ENCODE assay signal across 3 cellular contexts in the genomic region with DNA sequence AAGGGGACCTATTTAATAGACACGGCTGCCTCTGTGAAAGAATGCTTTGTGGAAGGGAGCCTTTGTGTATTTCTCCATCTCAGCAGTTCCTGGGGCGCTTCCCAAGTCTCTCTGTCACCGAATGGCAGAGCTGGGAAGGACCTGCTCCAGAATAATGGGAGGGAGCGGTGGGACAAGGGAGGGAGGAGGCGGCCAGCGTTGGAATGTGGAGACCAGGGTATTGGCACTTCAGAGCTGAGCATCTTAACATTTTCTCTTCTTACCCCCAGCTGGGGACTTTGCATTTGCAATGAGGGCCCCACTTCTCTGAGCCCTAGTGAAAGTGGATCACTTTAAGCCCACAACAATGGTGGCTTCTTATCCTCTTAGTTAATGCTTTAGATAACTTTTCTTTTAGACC.
TF ChIP-seq lines count a peak whose summit lies in the region.

No MANE protein-coding gene starts in this region.

TF ChIP-seq in GM23338, 12 proteins besides CTCF, POLR2A, EP300 and RAD21 (continues in another document):
- TF ChIP-seq, protein P1, sequence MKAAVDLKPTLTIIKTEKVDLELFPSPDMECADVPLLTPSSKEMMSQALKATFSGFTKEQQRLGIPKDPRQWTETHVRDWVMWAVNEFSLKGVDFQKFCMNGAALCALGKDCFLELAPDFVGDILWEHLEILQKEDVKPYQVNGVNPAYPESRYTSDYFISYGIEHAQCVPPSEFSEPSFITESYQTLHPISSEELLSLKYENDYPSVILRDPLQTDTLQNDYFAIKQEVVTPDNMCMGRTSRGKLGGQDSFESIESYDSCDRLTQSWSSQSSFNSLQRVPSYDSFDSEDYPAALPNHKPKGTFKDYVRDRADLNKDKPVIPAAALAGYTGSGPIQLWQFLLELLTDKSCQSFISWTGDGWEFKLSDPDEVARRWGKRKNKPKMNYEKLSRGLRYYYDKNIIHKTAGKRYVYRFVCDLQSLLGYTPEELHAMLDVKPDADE (IDR thresholded peaks at IDR 0.05), result no peak
- TF ChIP-seq JUNB (IDR thresholded peaks at IDR 0.05; ENCODE audit: unreplicated experiment), result no peak
- TF ChIP-seq EZH2 (IDR thresholded peaks at IDR 0.05; ENCODE audit: low read depth, unreplicated experiment), result no peak
- TF ChIP-seq, protein P2, sequence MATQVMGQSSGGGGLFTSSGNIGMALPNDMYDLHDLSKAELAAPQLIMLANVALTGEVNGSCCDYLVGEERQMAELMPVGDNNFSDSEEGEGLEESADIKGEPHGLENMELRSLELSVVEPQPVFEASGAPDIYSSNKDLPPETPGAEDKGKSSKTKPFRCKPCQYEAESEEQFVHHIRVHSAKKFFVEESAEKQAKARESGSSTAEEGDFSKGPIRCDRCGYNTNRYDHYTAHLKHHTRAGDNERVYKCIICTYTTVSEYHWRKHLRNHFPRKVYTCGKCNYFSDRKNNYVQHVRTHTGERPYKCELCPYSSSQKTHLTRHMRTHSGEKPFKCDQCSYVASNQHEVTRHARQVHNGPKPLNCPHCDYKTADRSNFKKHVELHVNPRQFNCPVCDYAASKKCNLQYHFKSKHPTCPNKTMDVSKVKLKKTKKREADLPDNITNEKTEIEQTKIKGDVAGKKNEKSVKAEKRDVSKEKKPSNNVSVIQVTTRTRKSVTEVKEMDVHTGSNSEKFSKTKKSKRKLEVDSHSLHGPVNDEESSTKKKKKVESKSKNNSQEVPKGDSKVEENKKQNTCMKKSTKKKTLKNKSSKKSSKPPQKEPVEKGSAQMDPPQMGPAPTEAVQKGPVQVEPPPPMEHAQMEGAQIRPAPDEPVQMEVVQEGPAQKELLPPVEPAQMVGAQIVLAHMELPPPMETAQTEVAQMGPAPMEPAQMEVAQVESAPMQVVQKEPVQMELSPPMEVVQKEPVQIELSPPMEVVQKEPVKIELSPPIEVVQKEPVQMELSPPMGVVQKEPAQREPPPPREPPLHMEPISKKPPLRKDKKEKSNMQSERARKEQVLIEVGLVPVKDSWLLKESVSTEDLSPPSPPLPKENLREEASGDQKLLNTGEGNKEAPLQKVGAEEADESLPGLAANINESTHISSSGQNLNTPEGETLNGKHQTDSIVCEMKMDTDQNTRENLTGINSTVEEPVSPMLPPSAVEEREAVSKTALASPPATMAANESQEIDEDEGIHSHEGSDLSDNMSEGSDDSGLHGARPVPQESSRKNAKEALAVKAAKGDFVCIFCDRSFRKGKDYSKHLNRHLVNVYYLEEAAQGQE (IDR thresholded peaks at IDR 0.05; ENCODE audit: unreplicated experiment), result no peak
- no peak for TF ChIP-seq STAT1 (IDR thresholded peaks at IDR 0.05; ENCODE audit: unreplicated experiment)
- no peak for TF ChIP-seq ZNF331 (CRISPR knock-in tag; IDR thresholded peaks at IDR 0.05; ENCODE audit: low read depth)

TF ChIP-seq in WTC11, 78 proteins besides CTCF, POLR2A, EP300 and RAD21:
- TF ChIP-seq NR2C2 (CRISPR knock-in tag; IDR thresholded peaks at IDR 0.05) (no peak), TEAD1 (CRISPR knock-in tag; IDR thresholded peaks at IDR 0.05) (peak; percentile 81; the same call in 1 of the 2 replicates), ZNF423 (CRISPR knock-in tag; IDR thresholded peaks at IDR 0.05) (peak; percentile 65), ETV6 (CRISPR knock-in tag; IDR thresholded peaks at IDR 0.05) (peak; percentile 53; the same call in 1 of the 2 replicates), KAT7 (CRISPR knock-in tag; IDR thresholded peaks at IDR 0.05; ENCODE audit: borderline replicate concordance) (no peak)
- TF ChIP-seq, protein P3, sequence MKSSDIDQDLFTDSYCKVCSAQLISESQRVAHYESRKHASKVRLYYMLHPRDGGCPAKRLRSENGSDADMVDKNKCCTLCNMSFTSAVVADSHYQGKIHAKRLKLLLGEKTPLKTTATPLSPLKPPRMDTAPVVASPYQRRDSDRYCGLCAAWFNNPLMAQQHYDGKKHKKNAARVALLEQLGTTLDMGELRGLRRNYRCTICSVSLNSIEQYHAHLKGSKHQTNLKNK (CRISPR knock-in tag; IDR thresholded peaks at IDR 0.05), result no peak
- TF ChIP-seq, protein P4, sequence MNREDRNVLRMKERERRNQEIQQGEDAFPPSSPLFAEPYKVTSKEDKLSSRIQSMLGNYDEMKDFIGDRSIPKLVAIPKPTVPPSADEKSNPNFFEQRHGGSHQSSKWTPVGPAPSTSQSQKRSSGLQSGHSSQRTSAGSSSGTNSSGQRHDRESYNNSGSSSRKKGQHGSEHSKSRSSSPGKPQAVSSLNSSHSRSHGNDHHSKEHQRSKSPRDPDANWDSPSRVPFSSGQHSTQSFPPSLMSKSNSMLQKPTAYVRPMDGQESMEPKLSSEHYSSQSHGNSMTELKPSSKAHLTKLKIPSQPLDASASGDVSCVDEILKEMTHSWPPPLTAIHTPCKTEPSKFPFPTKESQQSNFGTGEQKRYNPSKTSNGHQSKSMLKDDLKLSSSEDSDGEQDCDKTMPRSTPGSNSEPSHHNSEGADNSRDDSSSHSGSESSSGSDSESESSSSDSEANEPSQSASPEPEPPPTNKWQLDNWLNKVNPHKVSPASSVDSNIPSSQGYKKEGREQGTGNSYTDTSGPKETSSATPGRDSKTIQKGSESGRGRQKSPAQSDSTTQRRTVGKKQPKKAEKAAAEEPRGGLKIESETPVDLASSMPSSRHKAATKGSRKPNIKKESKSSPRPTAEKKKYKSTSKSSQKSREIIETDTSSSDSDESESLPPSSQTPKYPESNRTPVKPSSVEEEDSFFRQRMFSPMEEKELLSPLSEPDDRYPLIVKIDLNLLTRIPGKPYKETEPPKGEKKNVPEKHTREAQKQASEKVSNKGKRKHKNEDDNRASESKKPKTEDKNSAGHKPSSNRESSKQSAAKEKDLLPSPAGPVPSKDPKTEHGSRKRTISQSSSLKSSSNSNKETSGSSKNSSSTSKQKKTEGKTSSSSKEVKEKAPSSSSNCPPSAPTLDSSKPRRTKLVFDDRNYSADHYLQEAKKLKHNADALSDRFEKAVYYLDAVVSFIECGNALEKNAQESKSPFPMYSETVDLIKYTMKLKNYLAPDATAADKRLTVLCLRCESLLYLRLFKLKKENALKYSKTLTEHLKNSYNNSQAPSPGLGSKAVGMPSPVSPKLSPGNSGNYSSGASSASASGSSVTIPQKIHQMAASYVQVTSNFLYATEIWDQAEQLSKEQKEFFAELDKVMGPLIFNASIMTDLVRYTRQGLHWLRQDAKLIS (CRISPR knock-in tag; IDR thresholded peaks at IDR 0.05; ENCODE audit: borderline replicate concordance), result 0 out of 2 replicates have a peak, but pooled peaks have one; percentile 66
- TF ChIP-seq, protein P5, sequence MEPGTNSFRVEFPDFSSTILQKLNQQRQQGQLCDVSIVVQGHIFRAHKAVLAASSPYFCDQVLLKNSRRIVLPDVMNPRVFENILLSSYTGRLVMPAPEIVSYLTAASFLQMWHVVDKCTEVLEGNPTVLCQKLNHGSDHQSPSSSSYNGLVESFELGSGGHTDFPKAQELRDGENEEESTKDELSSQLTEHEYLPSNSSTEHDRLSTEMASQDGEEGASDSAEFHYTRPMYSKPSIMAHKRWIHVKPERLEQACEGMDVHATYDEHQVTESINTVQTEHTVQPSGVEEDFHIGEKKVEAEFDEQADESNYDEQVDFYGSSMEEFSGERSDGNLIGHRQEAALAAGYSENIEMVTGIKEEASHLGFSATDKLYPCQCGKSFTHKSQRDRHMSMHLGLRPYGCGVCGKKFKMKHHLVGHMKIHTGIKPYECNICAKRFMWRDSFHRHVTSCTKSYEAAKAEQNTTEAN (CRISPR knock-in tag; IDR thresholded peaks at IDR 0.05), result 0 out of 2 replicates have a peak, but pooled peaks have one; percentile 36
TF ChIP-seq in WTC11: peak in this region for 5.

TF ChIP-seq in HEK293T, 16 proteins besides CTCF, POLR2A, EP300 and RAD21 (continued from another document):
- no peak for TF ChIP-seq ELF4 (IDR thresholded peaks at IDR 0.05)
- no peak for TF ChIP-seq ARNT (IDR thresholded peaks at IDR 0.05)
- TF ChIP-seq LEF1 (IDR thresholded peaks at IDR 0.05; ENCODE audit: borderline replicate concordance), result no peak
- no peak for TF ChIP-seq ZNF384 (IDR thresholded peaks at IDR 0.05)
- TF ChIP-seq FOXK2 (IDR thresholded peaks at IDR 0.05), result no peak
- no peak for TF ChIP-seq BHLHE40 (IDR thresholded peaks at IDR 0.05; ENCODE audit: borderline replicate concordance)
- TF ChIP-seq FOXM1 (IDR thresholded peaks at IDR 0.05; ENCODE audit: borderline replicate concordance), result no peak
- TF ChIP-seq HDGF (IDR thresholded peaks at IDR 0.05; ENCODE audit: borderline replicate concordance), result no peak
